ENCODE assay signal across 8 cellular contexts in genomic region chr12:25051583-25052190, GRCh38.
A peak's percentile ranks its signal among the peaks of the same experiment; 100 is the strongest.
DNase-seq lines count a peak whose midpoint lies in the region; ATAC-seq and TF ChIP-seq lines count a peak whose summit lies in the region.

No MANE protein-coding gene starts in this region.

- CTCF ChIA-PET in mammary epithelial cell (lab: Charles Lee; ENCODE audit: low non-redundant PET): no interaction called here

- WGBS in mammary epithelial cell (ENCODE audit: low coverage, missing lambda C conversion rate): 78% methylated on average over 6 of the region's 6 CpGs

- H3K9me3 Mint-ChIP-seq in dendritic cell treated with granulocyte-macrophage colony-stimulating factor and Interleukin-4, amounts not matched to agents 40 ng/mL and 50 ng/mL, for 4 days: peaks cover 12% of the 10 kb centered on the region

- H3K4me1 ChIP-seq in mammary epithelial cell (ENCODE audit: insufficient read depth, low read length): peaks cover 29% of the 10 kb centered on the region
- H3K4me1 ChIP-seq in uterus: no peaks in the 10 kb centered on the region

- dilution Hi-C loops in mammary epithelial cell (cut with HindIII; ENCODE audit: low sequenced_read_pairs): no loop called here

- TF ChIP-seq POLR2A in uterus (IDR thresholded peaks at IDR 0.05): no peak

- peaks cover 12% of the 10 kb centered on the region for H3K36me3 Mint-ChIP-seq in dendritic cell treated with granulocyte-macrophage colony-stimulating factor and Interleukin-4, amounts not matched to agents 40 ng/mL and 50 ng/mL, for 4 days (ENCODE audit: low read depth)

- peak in 4 of 5 experiments; percentile 4 to 94 (median 56) for DNase-seq in T-helper 2 cell
- DNase-seq in stimulated activated CD4-positive, alpha-beta T cell treated with anti-CD3 and anti-CD28 coated beads, Interleukin-4, amount 100 ng/mL, for 4 hours: peak; percentile 31 to 46
- no peak for DNase-seq in mammary epithelial cell
- no peak for DNase-seq in uterus
- DNase-seq in NCI-H82 (lab: John Stamatoyannopoulos, UW): no peak

- intact Hi-C loops in dendritic cell treated with granulocyte-macrophage colony-stimulating factor and Interleukin-4, amounts not matched to agents 40 ng/mL and 50 ng/mL, for 4 days (cut with micrococcal nuclease): loop anchor here (1.0 to 5.0 kb wide), 4 partner anchors 21 to 144 kb away; partner anchors contain the start of genes DNAI7 and ETFRF1
- intact Hi-C loops in mammary epithelial cell (cut with micrococcal nuclease): no loop called here
- intact Hi-C loops in uterus (cut with DNase I; ENCODE audit: low total_unique reads): no loop called here

- H3K27ac ChIP-seq in mammary epithelial cell (ENCODE audit: insufficient read depth, low read depth, low read length) (no peak overlapping the region), uterus (no peak overlapping the region)

- no peak overlapping the region for H3K9ac ChIP-seq in mammary epithelial cell (ENCODE audit: insufficient read depth, low read length)

- H3K4me3 Mint-ChIP-seq in dendritic cell treated with granulocyte-macrophage colony-stimulating factor and Interleukin-4, amounts not matched to agents 40 ng/mL and 50 ng/mL, for 4 days: peak overlapping the region; percentile 84

- TF ChIP-seq CTCF in mammary epithelial cell (conservative IDR thresholded peaks at IDR 0.05 in 1 of 2, IDR thresholded peaks at IDR 0.05 in 1 of 2; ENCODE audit: extremely low read depth in 1 of 2, insufficient read depth in 1 of 2, low read depth in 1 of 2, low read length in 2 of 2): no peak
- TF ChIP-seq CTCF in uterus (IDR thresholded peaks at IDR 0.05): no peak

- H3K36me3 ChIP-seq in mammary epithelial cell (ENCODE audit: insufficient read depth, low read length) (no peaks in the 10 kb centered on the region), uterus (no peaks in the 10 kb centered on the region)

- no peaks in the 10 kb centered on the region for H3K9me3 ChIP-seq in mammary epithelial cell (replicated peaks; ENCODE audit: insufficient read depth, low read length)
- H3K9me3 ChIP-seq in uterus: peaks cover 0 to under 1% of the 10 kb centered on the region in 2 donors

- no peaks in the 10 kb centered on the region for H3K79me2 ChIP-seq in mammary epithelial cell (ENCODE audit: insufficient read depth, low read length)

- H3K27me3 ChIP-seq in mammary epithelial cell (ENCODE audit: insufficient read depth, low read length) (no peaks in the 10 kb centered on the region), uterus (no peaks in the 10 kb centered on the region)

- BruUV-seq in mammary epithelial cell (replicated peaks; lab: Mats Ljungman, UMichigan): no TSS peak

- ATAC-seq in GM19025 (IDR thresholded peaks at IDR 0.05; ENCODE audit: low read depth, unreplicated experiment) (peak; percentile 56), HG03064 (IDR thresholded peaks at IDR 0.05; ENCODE audit: low read depth, unreplicated experiment) (peak; percentile 60)

- in situ Hi-C loops in mammary epithelial cell (cut with MboI; ENCODE audit: low sequenced_read_pairs in 2 of 2): no loop called here

- no peaks in the 10 kb centered on the region for H4K20me1 ChIP-seq in mammary epithelial cell (ENCODE audit: insufficient read depth, low read length)

- no peak overlapping the region for H3K4me2 ChIP-seq in mammary epithelial cell (ENCODE audit: insufficient read depth, low read depth, low read length)

- no peak overlapping the region for H3K4me3 ChIP-seq in mammary epithelial cell (replicated peaks in 1 of 3; ENCODE audit: insufficient read depth in 1 of 3, low read depth in 2 of 3, low read length in 3 of 3)
- H3K4me3 ChIP-seq in uterus: no peak overlapping the region

- H3K27me3 Mint-ChIP-seq in dendritic cell treated with granulocyte-macrophage colony-stimulating factor and Interleukin-4, amounts not matched to agents 40 ng/mL and 50 ng/mL, for 4 days: no peaks in the 10 kb centered on the region

- H3K4me1 Mint-ChIP-seq in dendritic cell treated with granulocyte-macrophage colony-stimulating factor and Interleukin-4, amounts not matched to agents 40 ng/mL and 50 ng/mL, for 4 days (ENCODE audit: low read depth): peaks cover 41% of the 10 kb centered on the region

- no peak overlapping the region for H2AFZ ChIP-seq in mammary epithelial cell (ENCODE audit: low read depth, low read length)

- H3K27ac Mint-ChIP-seq in dendritic cell treated with granulocyte-macrophage colony-stimulating factor and Interleukin-4, amounts not matched to agents 40 ng/mL and 50 ng/mL, for 4 days: peak overlapping the region; percentile 95

Comparison
In these comparisons a context has a peak if more than half of its experiments do, and no peak if none do; other contexts are left out.
1. DNase-seq: peak in T-helper 2 cell (4 of 5) and stimulated activated CD4-positive, alpha-beta T cell treated with anti-CD3 and anti-CD28 coated beads, Interleukin-4, amount 100 ng/mL, for 4 hours (2 of 2); none in mammary epithelial cell (single experiment), uterus (0 of 2) and NCI-H82 (single experiment).